ENCODE assay signal across 18 cellular contexts in the genomic region with DNA sequence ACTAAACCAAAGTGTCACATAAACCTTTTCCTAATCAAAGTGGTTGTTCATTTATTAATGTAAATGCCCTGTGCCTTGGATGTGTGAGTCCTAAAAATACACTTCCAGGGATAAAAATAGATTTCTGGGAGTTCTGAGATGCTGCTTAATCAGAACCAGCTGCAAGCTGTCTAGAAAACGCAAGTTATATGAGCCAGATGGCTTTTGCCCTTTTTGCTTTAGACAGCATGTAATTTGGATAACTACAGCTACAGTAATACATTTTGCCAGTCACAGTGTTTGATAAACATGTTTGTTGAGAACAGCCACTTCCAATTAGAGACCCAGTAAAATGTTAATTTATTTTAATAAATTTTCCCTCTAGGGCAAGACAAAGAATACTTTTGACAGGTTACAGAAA.
DNase-seq lines count a peak whose midpoint lies in the region; ATAC-seq lines count a peak whose summit lies in the region.
"Had no signal": no experiment of that assay in that cellular context is flagged by ENCODE, and none has a peak within 500 bp of the region (broad histone marks: within the 10 kb centered on the region; RNA-seq: fewer than 3 reads in every experiment).

No MANE protein-coding gene starts in this region.

- H2BK5ac ChIP-seq in mesenchymal stem cell (ENCODE audit: low read depth, low read length, poor library complexity, severe bottlenecking): no peak overlapping the region

- H4K91ac ChIP-seq in mesenchymal stem cell (ENCODE audit: low read length): no peak overlapping the region

- peak; percentile 26 for DNase-seq in DMS 273 treated with DMSO at 0.1 percent for 48 hours (lab: John Stamatoyannopoulos, UW)
- DNase-seq in NCI-H524 (lab: John Stamatoyannopoulos, UW): peak; percentile 37 to 80
- DNase-seq in dedifferentiated amniotic fluid mesenchymal stem cell (ENCODE audit: extremely low spot score): peak; percentile 84
- peak; percentile 51 for DNase-seq in mesenchymal stem cell
- no peak for DNase-seq in ureter (ENCODE audit: low spot score)
- DNase-seq: activated CD4-positive, alpha-beta T cell treated with anti-CD3 and anti-CD28 coated beads, Interleukin-2, amount 50 U/mL, for 48 hours; brain microvascular endothelial cell; CD8-positive, alpha-beta memory T cell; effector memory CD8-positive, alpha-beta T cell; NCI-H187; NCI-H82 had no signal

- no peak overlapping the region for H2BK15ac ChIP-seq in mesenchymal stem cell (ENCODE audit: low read depth, poor library complexity, severe bottlenecking)

- H3K9me3 ChIP-seq in mesenchymal stem cell (ENCODE audit: control insufficient read depth, low read length): no peaks in the 10 kb centered on the region
- H3K9me3 ChIP-seq: vagina had no signal

- H2AFZ ChIP-seq in mesenchymal stem cell (ENCODE audit: low read depth, low read length): no peak overlapping the region

- no peak overlapping the region for H2BK12ac ChIP-seq in mesenchymal stem cell (ENCODE audit: low read length in 2 of 2)

- no peak overlapping the region for H3K18ac ChIP-seq in mesenchymal stem cell (ENCODE audit: low read depth in 1 of 2, low read length in 2 of 2)

- no peak overlapping the region for H3K9ac ChIP-seq in mesenchymal stem cell (ENCODE audit: low read length)

- H3K23ac ChIP-seq in mesenchymal stem cell (ENCODE audit: low read length in 2 of 2): no peak overlapping the region

- H3K36me3 ChIP-seq in mesenchymal stem cell (ENCODE audit: control insufficient read depth in 1 of 2, insufficient read depth in 2 of 2, low read depth in 1 of 2, low read length in 2 of 2): no peaks in the 10 kb centered on the region
- H3K36me3 ChIP-seq: brain microvascular endothelial cell, vagina had no signal

- no peaks in the 10 kb centered on the region for H3K4me1 ChIP-seq in mesenchymal stem cell (ENCODE audit: control insufficient read depth, insufficient read depth, low read depth, low read length)
- H3K4me1 ChIP-seq: vagina had no signal

- no peak overlapping the region for H3K4ac ChIP-seq in mesenchymal stem cell (ENCODE audit: low read depth in 1 of 2, low read length in 2 of 2)

- no peak overlapping the region for H3K27ac ChIP-seq in mesenchymal stem cell (ENCODE audit: low read length, poor library complexity, severe bottlenecking)
- H3K27ac ChIP-seq: brain microvascular endothelial cell, vagina had no signal

- H3K79me1 ChIP-seq in mesenchymal stem cell (replicated peaks; ENCODE audit: low read length, poor library complexity, severe bottlenecking): no peaks in the 10 kb centered on the region

- H4K8ac ChIP-seq in mesenchymal stem cell (ENCODE audit: low read length): no peak overlapping the region

- no peak for ATAC-seq in HG03175 (IDR thresholded peaks at IDR 0.05; ENCODE audit: unreplicated experiment)
- ATAC-seq in GM21529 (IDR thresholded peaks at IDR 0.05; ENCODE audit: unreplicated experiment): no peak
- no peak for ATAC-seq in GM18909 (IDR thresholded peaks at IDR 0.05; ENCODE audit: poor library complexity, unreplicated experiment)
- ATAC-seq: effector memory CD8-positive, alpha-beta T cell; left lobe of liver; natural killer cell treated with Interleukin-12 subunit alpha and Interleukin-12 subunit beta and Interleukin-15 and Interleukin-18, amount 100 ng/mL, for 72 hours; stimulated activated memory B cell treated with anti-CD40 and anti-IgM and Interleukin-4, amounts not matched to agents 10 μg/mL and 1 μg/mL and 100 μg/mL, for 72 hours had no signal

- H2AK5ac ChIP-seq in mesenchymal stem cell (ENCODE audit: low read length, severe bottlenecking): no peak overlapping the region

- no peaks in the 10 kb centered on the region for H3K27me3 ChIP-seq in mesenchymal stem cell (ENCODE audit: control insufficient read depth in 1 of 2, insufficient read depth in 1 of 2, low read length in 2 of 2)
- H3K27me3 ChIP-seq: brain microvascular endothelial cell, vagina had no signal

- H3K4me3 ChIP-seq in mesenchymal stem cell (ENCODE audit: insufficient read depth in 1 of 2, low read depth in 1 of 2, low read length in 2 of 2): peak overlapping the region in 1 of 2 experiments; percentile 27
- H3K4me3 ChIP-seq: vagina had no signal

- H3K14ac ChIP-seq in mesenchymal stem cell (ENCODE audit: low read length in 2 of 2): no peak overlapping the region

- H2BK120ac ChIP-seq in mesenchymal stem cell (ENCODE audit: low read depth, low read length): no peak overlapping the region

- WGBS in mesenchymal stem cell: no CpG with 5 or more reads among the region's 1 CpG

- H3K4me2 ChIP-seq in mesenchymal stem cell (ENCODE audit: low read length, poor library complexity, severe bottlenecking): no peak overlapping the region
